Comparison of ENCODE assay signal across 8 cellular contexts in genomic region chr5:1521671-1522600, GRCh38. TPM values are rescaled to one million over a fixed set of nuclear protein-coding genes. Genes with fewer than 3 reads are reported as not detected.
DNase-seq lines count a peak whose midpoint lies in the region; ATAC-seq lines count a peak whose summit lies in the region.

No MANE protein-coding gene starts in this region.

- no peaks in the 10 kb centered on the region for H3K27me3 ChIP-seq in iPS-15b (ENCODE audit: control insufficient read depth, insufficient read depth, low read length)

- ATAC-seq in stimulated activated effector memory CD8-positive, alpha-beta T cell treated with anti-CD3 and anti-CD28 coated beads, Interleukin-12 subunit alpha, Interleukin-12 subunit beta, amount 100 ng/mL, for 72 hours, result no peak
- ATAC-seq in GM18867 (IDR thresholded peaks at IDR 0.05; ENCODE audit: unreplicated experiment) (no peak), HG03175 (IDR thresholded peaks at IDR 0.05; ENCODE audit: unreplicated experiment) (no peak)

- H3K9me3 Mint-ChIP-seq in IgD-negative memory B cell, result no peaks in the 10 kb centered on the region
- no peaks in the 10 kb centered on the region for H3K9me3 Mint-ChIP-seq in activated naive CD8-positive, alpha-beta T cell treated with anti-CD3 and anti-CD28 coated beads for 36 hours
- no peaks in the 10 kb centered on the region for H3K9me3 Mint-ChIP-seq in stimulated activated effector memory CD8-positive, alpha-beta T cell treated with anti-CD3 and anti-CD28 coated beads, Interleukin-12 subunit alpha, Interleukin-12 subunit beta, amount 100 ng/mL, for 72 hours

- in situ Hi-C loops in Caki2 (cut with HindIII; ENCODE audit: low pct_unique_long_range_greater_than_20kb, low sequenced_read_pairs), result no loop called here

- H3K4me1 ChIP-seq in iPS-15b (ENCODE audit: control insufficient read depth, insufficient read depth, low read length), result peaks cover 15% of the 10 kb centered on the region

- peak overlapping the region; percentile 88 to 97 (median 90) for H3K4me3 Mint-ChIP-seq in IgD-negative memory B cell
- peak overlapping the region; percentile 88 for H3K4me3 Mint-ChIP-seq in activated naive CD8-positive, alpha-beta T cell treated with anti-CD3 and anti-CD28 coated beads for 36 hours
- H3K4me3 Mint-ChIP-seq in stimulated activated effector memory CD8-positive, alpha-beta T cell treated with anti-CD3 and anti-CD28 coated beads, Interleukin-12 subunit alpha, Interleukin-12 subunit beta, amount 100 ng/mL, for 72 hours, result peak overlapping the region; percentile 96

- peak overlapping the region; percentile 74 for H3K4me3 ChIP-seq in iPS-15b (ENCODE audit: low read depth, low read length)

- peaks cover 26 to 45% (median 44%) of the 10 kb centered on the region in 3 donors for H3K4me1 Mint-ChIP-seq in IgD-negative memory B cell
- H3K4me1 Mint-ChIP-seq in activated naive CD8-positive, alpha-beta T cell treated with anti-CD3 and anti-CD28 coated beads for 36 hours, result peaks cover 29% of the 10 kb centered on the region
- peaks cover 73% of the 10 kb centered on the region for H3K4me1 Mint-ChIP-seq in stimulated activated effector memory CD8-positive, alpha-beta T cell treated with anti-CD3 and anti-CD28 coated beads, Interleukin-12 subunit alpha, Interleukin-12 subunit beta, amount 100 ng/mL, for 72 hours

- peak overlapping the region; percentile 74 for H3K9ac ChIP-seq in iPS-15b (ENCODE audit: low read depth, low read length)

- DNase-seq in Caki2 (ENCODE audit: low read depth) (peak; percentile 55), mucosa of gallbladder (ENCODE audit: low spot score) (no peak)
- no peak for DNase-seq in activated naive CD8-positive, alpha-beta T cell treated with anti-CD3 and anti-CD28 coated beads for 36 hours
- peak in 1 of 2 donors; percentile 56 for DNase-seq in stimulated activated effector memory CD8-positive, alpha-beta T cell treated with anti-CD3 and anti-CD28 coated beads, Interleukin-12 subunit alpha, Interleukin-12 subunit beta, amount 100 ng/mL, for 72 hours (ENCODE audit: low spot score in 2 of 2)

- H3K36me3 ChIP-seq in iPS-15b (ENCODE audit: control insufficient read depth, insufficient read depth, low read length), result peaks cover 31% of the 10 kb centered on the region

- no peaks in the 10 kb centered on the region for H3K9me3 ChIP-seq in iPS-15b (ENCODE audit: control insufficient read depth, insufficient read depth, low read length)

- peak overlapping the region; percentile 55 to 96 (median 73) for H3K27ac Mint-ChIP-seq in IgD-negative memory B cell
- peak overlapping the region; percentile 49 for H3K27ac Mint-ChIP-seq in activated naive CD8-positive, alpha-beta T cell treated with anti-CD3 and anti-CD28 coated beads for 36 hours
- peak overlapping the region; percentile 96 for H3K27ac Mint-ChIP-seq in stimulated activated effector memory CD8-positive, alpha-beta T cell treated with anti-CD3 and anti-CD28 coated beads, Interleukin-12 subunit alpha, Interleukin-12 subunit beta, amount 100 ng/mL, for 72 hours

- no peaks in the 10 kb centered on the region for H3K27me3 Mint-ChIP-seq in IgD-negative memory B cell
- no peaks in the 10 kb centered on the region for H3K27me3 Mint-ChIP-seq in activated naive CD8-positive, alpha-beta T cell treated with anti-CD3 and anti-CD28 coated beads for 36 hours

- peaks cover 7% of the 10 kb centered on the region for H3K36me3 Mint-ChIP-seq in IgD-negative memory B cell
- H3K36me3 Mint-ChIP-seq in activated naive CD8-positive, alpha-beta T cell treated with anti-CD3 and anti-CD28 coated beads for 36 hours, result peaks cover 11% of the 10 kb centered on the region
- H3K36me3 Mint-ChIP-seq in stimulated activated effector memory CD8-positive, alpha-beta T cell treated with anti-CD3 and anti-CD28 coated beads, Interleukin-12 subunit alpha, Interleukin-12 subunit beta, amount 100 ng/mL, for 72 hours, result peaks cover 52% of the 10 kb centered on the region

RNA-seq across cellular contexts. Expression of gene LPCAT1, which starts 1.8 kb away (rescaled TPM):
- 68.0 and 109 TPM in 2 replicates for total RNA-seq in Caki2 (2014; rRNA removed; shearing (Covaris generic); ENCODE audit: low replicate concordance)
- 76.4 TPM for polyA plus RNA-seq in IgD-negative memory B cell
- 10 to 100 TPM; 49.4 to 49.6 TPM for total RNA-seq in activated naive CD8-positive, alpha-beta T cell treated with anti-CD3 and anti-CD28 coated beads for 36 hours
- total RNA-seq in mucosa of gallbladder, result 119 TPM
